19 cellular contexts compared by ENCODE assay signal in the genomic region with DNA sequence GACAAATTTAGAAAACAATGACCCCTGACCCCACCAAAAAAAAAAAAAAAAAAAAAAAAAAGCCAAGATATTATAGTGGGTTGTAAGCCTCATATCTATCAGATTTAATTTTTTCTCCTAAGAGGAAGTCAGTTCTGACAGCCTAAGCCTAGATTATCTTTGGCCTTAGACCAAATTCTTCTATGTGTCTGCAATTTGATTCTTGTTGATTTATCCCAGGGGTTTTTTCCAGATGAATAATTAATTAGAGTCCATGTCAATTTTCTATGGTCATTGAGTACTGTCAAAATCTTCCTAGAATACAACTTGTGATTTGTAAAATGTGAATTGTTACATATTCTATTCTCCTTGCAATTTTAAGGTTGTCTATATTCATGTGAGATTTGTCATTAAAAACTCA.
DNase-seq lines count a peak whose midpoint lies in the region; ATAC-seq and TF ChIP-seq lines count a peak whose summit lies in the region.
"Had no signal": no experiment of that assay in that cellular context is flagged by ENCODE, and none has a peak within 500 bp of the region (broad histone marks: within the 10 kb centered on the region; RNA-seq: fewer than 3 reads in every experiment).

No MANE protein-coding gene starts in this region.

- DNase-seq in DMS79 treated with DMSO at 0.1 percent for 48 hours (lab: John Stamatoyannopoulos, UW) (peak; percentile 23), DMS79 (lab: John Stamatoyannopoulos, UW) (no peak), NCI-H2171 (lab: John Stamatoyannopoulos, UW) (peak; percentile 71), renal cortical epithelial cell (ENCODE audit: low read depth) (peak; percentile 19), RKO (ENCODE audit: low spot score) (no peak), NCI-H510A treated with DMSO at 0.1 percent for 48 hours (lab: John Stamatoyannopoulos, UW) (no peak)
- DNase-seq: activated CD4-positive, alpha-beta T cell treated with anti-CD3 and anti-CD28 coated beads for 48 hours; activated naive CD4-positive, alpha-beta T cell treated with anti-CD3 and anti-CD28 coated beads, Interleukin-2, amount 50 U/mL, for 16 hours; brain microvascular endothelial cell; GM23248; heart right ventricle; left colon; occipital lobe; Peyer's patch; stimulated activated CD4-positive, alpha-beta T cell treated with anti-CD3 and anti-CD28 coated beads, Interleukin-4, amount 100 ng/mL, for 4 hours; T-helper 17 cell had no signal

- TF ChIP-seq CTCF in VCaP (conservative IDR thresholded peaks at IDR 0.05), result no peak

- H3K27ac ChIP-seq in VCaP, result peak overlapping the region; percentile 69; the same call in 1 of the 2 replicates
- H3K27ac ChIP-seq: C4-2B, GM23248, heart right ventricle, Peyer's patch had no signal

- ATAC-seq in GM18502 (IDR thresholded peaks at IDR 0.05; ENCODE audit: poor library complexity, unreplicated experiment), result no peak
- ATAC-seq: heart right ventricle, left colon, T-helper 17 cell had no signal

Comparison
In these comparisons a context has a peak if more than half of its experiments do, and no peak if none do; other contexts are left out.
1. DNase-seq: peak in DMS79 treated with DMSO at 0.1 percent for 48 hours (single experiment), NCI-H2171 (single experiment) and renal cortical epithelial cell (single experiment); none in DMS79 (single experiment), RKO (single experiment) and NCI-H510A treated with DMSO at 0.1 percent for 48 hours (single experiment).